Comparison of ENCODE assay signal across 8 cellular contexts in genomic region chr10:80154978-80155695, GRCh38. TPM values are rescaled to one million over a fixed set of nuclear protein-coding genes. Genes with fewer than 3 reads are reported as not detected.
A peak's percentile ranks its signal among the peaks of the same experiment; 100 is the strongest.
DNase-seq lines count a peak whose midpoint lies in the region; ATAC-seq, FAIRE-seq and TF ChIP-seq lines count a peak whose summit lies in the region.

No MANE protein-coding gene starts in this region.

- peak overlapping the region; percentile 84 for H3K56ac ChIP-seq in IMR-90 (ENCODE audit: extremely low read depth, insufficient read depth, low read length)

- H2BK120ac ChIP-seq in IMR-90 (ENCODE audit: low read depth, low read length), result peak overlapping the region; percentile 96

- peak overlapping the region; percentile 96 for H3K23ac ChIP-seq in IMR-90 (ENCODE audit: low read depth, low read length)

- H2AK9ac ChIP-seq in IMR-90 (replicated peaks; ENCODE audit: low read depth, low read length, poor library complexity), result peak overlapping the region; percentile 96

- peak overlapping the region; percentile 92 for H2BK20ac ChIP-seq in IMR-90 (ENCODE audit: low read depth, low read length)

- peaks cover 48% of the 10 kb centered on the region for H3K4me1 Mint-ChIP-seq in nephron

- H3K9me3 ChIP-seq in IMR-90 (ENCODE audit: control insufficient read depth, insufficient read depth, low read length), result no peaks in the 10 kb centered on the region

- peak overlapping the region; percentile 95 for H4K91ac ChIP-seq in IMR-90 (ENCODE audit: insufficient read depth, low read depth, low read length)

- peak overlapping the region; percentile 46 for H3K9ac ChIP-seq in IMR-90 (ENCODE audit: low read depth, low read length)

- H2BK15ac ChIP-seq in IMR-90 (ENCODE audit: low read depth, low read length), result peak overlapping the region; percentile 87; the same call in 2 of the 3 replicates

- TF ChIP-seq CTCF in AG04449 (IDR thresholded peaks at IDR 0.05; ENCODE audit: insufficient read depth, low read length, missing control alignments) (no peak), IMR-90 (conservative IDR thresholded peaks at IDR 0.05; ENCODE audit: low read depth, low read length) (no peak), nephron (IDR thresholded peaks at IDR 0.05; ENCODE audit: unreplicated experiment in 3 of 3) (no peak)

- peak overlapping the region in 2 of 3 experiments; percentile 66 for H3K27ac Mint-ChIP-seq in nephron

- H3K4me2 ChIP-seq in IMR-90 (ENCODE audit: low read depth, low read length), result peak overlapping the region; percentile 78

- H3K4me1 ChIP-seq in IMR-90 (ENCODE audit: control insufficient read depth, insufficient read depth, low read length), result peaks cover 45% of the 10 kb centered on the region

- POLR2A ChIA-PET in AG04449 (lab: Yijun Ruan, JAX), result interaction anchor here (0.5 to 0.6 kb wide), 2 partner anchors 23 to 48 kb away, joined by 3 read pairs; no protein-coding TSS in a partner anchor
- POLR2A ChIA-PET in IMR-90 (lab: Charles Lee; ENCODE audit: unreplicated experiment), result no interaction called here

- peak overlapping the region; percentile 38 for H2AFZ ChIP-seq in IMR-90 (replicated peaks; ENCODE audit: low read length, poor library complexity)

- H4K20me1 ChIP-seq in IMR-90 (ENCODE audit: insufficient read depth, low read length), result peaks cover 21% of the 10 kb centered on the region

- H4K5ac ChIP-seq in IMR-90 (ENCODE audit: low read depth, low read length), result peak overlapping the region; percentile 74

- peak overlapping the region; percentile 87 for H2BK5ac ChIP-seq in IMR-90 (ENCODE audit: low read depth, low read length, poor library complexity, severe bottlenecking)

- H3K9me1 ChIP-seq in IMR-90 (ENCODE audit: insufficient read depth, low read length), result peaks cover 58% of the 10 kb centered on the region

- FAIRE-seq in HTR-8/SVneo (lab: Jason Lieb, UNC), result no peak

- CTCF ChIA-PET in AG04449 (lab: Yijun Ruan, JAX), result interaction anchor here (1.3 to 1.7 kb wide), 2 partner anchors 15 to 77 kb away, joined by 3 to 4 read pairs; no protein-coding TSS in a partner anchor
- CTCF ChIA-PET in IMR-90 (lab: Yijun Ruan, JAX), result interaction anchor here (0.9 kb wide), 1 partner anchor 10 kb away, joined by 8 read pairs; no protein-coding TSS in a partner anchor

- H3K79me1 ChIP-seq in IMR-90 (ENCODE audit: low read depth in 1 of 2, low read length in 2 of 2), result peaks cover 32 to 71% of the 10 kb centered on the region in 2 experiments

- in situ Hi-C loops in IMR-90 (cut with MboI; ENCODE audit: low sequenced_read_pairs), result loop anchor here (10.0 to 25.0 kb wide), 2 partner anchors 50 to 307 kb away; partner anchors contain the start of genes ANXA11 and TSPAN14

- DNase-seq in AG04449 (ENCODE audit: low read depth, low spot score) (peak; percentile 81), IMR-90 (peak; percentile 96), HTR-8/SVneo (ENCODE audit: insufficient read length, low spot score) (no peak)

- H3K27me3 ChIP-seq in IMR-90 (ENCODE audit: control insufficient read depth, insufficient read depth, low read length), result no peaks in the 10 kb centered on the region

- intact Hi-C loops in IMR-90 (cut with micrococcal nuclease), result loop anchor here (1.0 kb wide), 1 partner anchor 49 kb away; no protein-coding TSS in a partner anchor

- dilution Hi-C loops in IMR-90 (cut with HindIII; ENCODE audit: low sequenced_read_pairs, unreplicated experiment), result no loop called here

- TF ChIP-seq RAD21 in IMR-90 (IDR thresholded peaks at IDR 0.05; ENCODE audit: low read length), result no peak

- no peak overlapping the region; the same call in 1 of the 2 replicates for H3K4me3 ChIP-seq in AG04449 (ENCODE audit: low read depth, low read length)
- H3K4me3 ChIP-seq in IMR-90 (ENCODE audit: insufficient read depth, low read depth, low read length), result no peak overlapping the region

- BruUV-seq in IMR-90 (replicated peaks; lab: Mats Ljungman, UMichigan), result no TSS peak

- peak overlapping the region; percentile 93 for H3K14ac ChIP-seq in IMR-90 (replicated peaks; ENCODE audit: low read depth, low read length)

- H3K27ac ChIP-seq in IMR-90 (ENCODE audit: insufficient read depth, low read length) (peak overlapping the region; percentile 93), cingulate gyrus (ENCODE audit: low read depth, low read length) (peak overlapping the region; percentile 85)

- peak overlapping the region; percentile 82 for H3K18ac ChIP-seq in IMR-90 (ENCODE audit: low read depth, low read length)

- peaks cover 4% of the 10 kb centered on the region for H3K27me3 Mint-ChIP-seq in nephron (ENCODE audit: low read depth)

- peaks cover 6% of the 10 kb centered on the region for H3K9me3 Mint-ChIP-seq in nephron

- peak overlapping the region; percentile 89 for H2AK5ac ChIP-seq in IMR-90 (ENCODE audit: low read depth, low read length)

- WGBS in IMR-90 (ENCODE audit: extremely low coverage in 2 of 2, insufficient read length in 1 of 2), 2 experiments, result 0% methylated on average over 1 of the region's 10 CpGs; no CpG with 5 or more reads in 1 of the 2 experiments

- peak overlapping the region; percentile 98 for H3K4ac ChIP-seq in IMR-90 (ENCODE audit: low read depth, low read length)

- H4K8ac ChIP-seq in IMR-90 (ENCODE audit: low read depth in 2 of 2, low read length in 2 of 2), result peak overlapping the region; percentile 71 to 91

- TF ChIP-seq POLR2A in IMR-90 (IDR thresholded peaks at IDR 0.05; ENCODE audit: low read depth, low read length), result no peak; the same call in 1 of the 2 replicates

- no peak overlapping the region for H3K4me3 Mint-ChIP-seq in nephron

- peaks cover 54% of the 10 kb centered on the region for H3K36me3 Mint-ChIP-seq in nephron (ENCODE audit: low read depth)

- ATAC-seq in IMR-90 (ENCODE audit: low read depth) (peak; percentile 74), GM18517 (IDR thresholded peaks at IDR 0.05; ENCODE audit: unreplicated experiment) (no peak), GM21515 (IDR thresholded peaks at IDR 0.05; ENCODE audit: unreplicated experiment) (no peak), HG02870 (IDR thresholded peaks at IDR 0.05; ENCODE audit: unreplicated experiment) (no peak)

- peaks cover 56% of the 10 kb centered on the region for H3K36me3 ChIP-seq in IMR-90 (ENCODE audit: control insufficient read depth, insufficient read depth, low read length)

TF ChIP-seq in IMR-90, 13 proteins besides CTCF, POLR2A, EP300 and RAD21:
- TF ChIP-seq RCOR1 (IDR thresholded peaks at IDR 0.05; ENCODE audit: insufficient replicate concordance, low read length) (no peak), BHLHE40 (IDR thresholded peaks at IDR 0.05; ENCODE audit: low read depth, low read length) (peak; percentile 79), CHD1 (IDR thresholded peaks at IDR 0.05; ENCODE audit: low read depth, low read length) (no peak), SMC3 (IDR thresholded peaks at IDR 0.05; ENCODE audit: low read depth, low read length) (no peak), NFE2L2 (IDR thresholded peaks at IDR 0.05; ENCODE audit: low read depth, low read length) (no peak), USF2 (IDR thresholded peaks at IDR 0.05; ENCODE audit: low read depth, low read length) (no peak), ELK1 (IDR thresholded peaks at IDR 0.05; ENCODE audit: borderline replicate concordance, low read depth, low read length) (no peak), FOS (IDR thresholded peaks at IDR 0.05; ENCODE audit: low read depth, low read length) (peak; percentile 64; the same call in 1 of the 2 replicates), MAZ (IDR thresholded peaks at IDR 0.05; ENCODE audit: borderline replicate concordance, low read depth, low read length) (peak; percentile 9; the same call in 1 of the 2 replicates), MAFK (IDR thresholded peaks at IDR 0.05; ENCODE audit: low read depth, low read length) (peak; percentile 35; the same call in 1 of the 2 replicates), CEBPB (IDR thresholded peaks at IDR 0.05; ENCODE audit: low read depth, low read length) (peak; percentile 88), RFX5 (IDR thresholded peaks at IDR 0.05; ENCODE audit: low read depth, low read length) (no peak), MXI1 (IDR thresholded peaks at IDR 0.05; ENCODE audit: borderline replicate concordance, low read depth, low read length) (no peak)

RNA-seq across cellular contexts. Expression of gene PLAC9, which starts 22.6 kb away (rescaled TPM):
- total RNA-seq in IMR-90 (2012; rRNA removed), result 1.6 and 1.9 TPM in 2 replicates
- 12.2 and 15.6 TPM in 2 replicates for polyA plus RNA-seq in IMR-90 (2012; rRNA removed)
- polyA plus RNA-seq in IMR-90 (2012; cell fraction: cytosol; rRNA removed), result 8.4 and 13.4 TPM in 2 replicates
- 2.1 and 3.1 TPM in 2 replicates for polyA plus RNA-seq in IMR-90 (2012; cell fraction: nucleus; rRNA removed; ENCODE audit: low replicate concordance)

RNA-seq across cellular contexts. Expression of gene ANXA11, which starts 50.2 kb away (rescaled TPM):
- total RNA-seq in IMR-90 (2012; rRNA removed), result 39.4 and 40.8 TPM in 2 replicates
- 109 and 114 TPM in 2 replicates for polyA plus RNA-seq in IMR-90 (2012; rRNA removed)
- 104 and 105 TPM in 2 replicates for polyA plus RNA-seq in IMR-90 (2012; cell fraction: cytosol; rRNA removed)
- 86.2 and 114 TPM in 2 replicates for polyA plus RNA-seq in IMR-90 (2012; cell fraction: nucleus; rRNA removed; ENCODE audit: low replicate concordance)
